In genomic region chr4:25174674-25175073, GRCh38 we compare ENCODE assay signal across 20 cellular contexts. TPM values are rescaled to one million over a fixed set of nuclear protein-coding genes. Genes with fewer than 3 reads are reported as not detected.
A peak's percentile ranks its signal among the peaks of the same experiment; 100 is the strongest.
DNase-seq lines count a peak whose midpoint lies in the region; ATAC-seq and TF ChIP-seq lines count a peak whose summit lies in the region.
"Had no signal": no experiment of that assay in that cellular context is flagged by ENCODE, and none has a peak within 500 bp of the region (broad histone marks: within the 10 kb centered on the region; RNA-seq: fewer than 3 reads in every experiment).

No MANE protein-coding gene starts in this region.

- H3K9ac ChIP-seq in PC-3 (ENCODE audit: low read length): no peak overlapping the region; the same call in 1 of the 2 replicates

- no peak overlapping the region for H3K4me3 ChIP-seq in PC-3 (ENCODE audit: low read length)
- H3K4me3 ChIP-seq in fibroblast of the aortic adventitia (ENCODE audit: low read depth, low read length): no peak overlapping the region
- H3K4me3 ChIP-seq in thoracic aorta: no peak overlapping the region
- H3K4me3 ChIP-seq: body of pancreas, skin epidermis had no signal

- H3K79me2 ChIP-seq in PC-3 (ENCODE audit: low read length): no peaks in the 10 kb centered on the region

- POLR2A ChIA-PET in PC-3 (lab: Charles Lee; ENCODE audit: unreplicated experiment): no interaction called here

- peaks cover 14% of the 10 kb centered on the region for H3F3A ChIP-seq in PC-3 (ENCODE audit: low read length, unreplicated experiment)

- H3K36me3 ChIP-seq in PC-3 (ENCODE audit: low read depth, low read length) (0 out of 2 replicates have a peak, but pooled peaks cover 4% of the 10 kb centered on the region), thoracic aorta (no peaks in the 10 kb centered on the region)

- H3K27me3 ChIP-seq in PC-3 (ENCODE audit: low read length) (no peaks in the 10 kb centered on the region), thoracic aorta (replicated peaks; ENCODE audit: insufficient read depth) (no peaks in the 10 kb centered on the region)
- H3K27me3 ChIP-seq: body of pancreas had no signal

- no peaks in the 10 kb centered on the region for H3K9me3 ChIP-seq in PC-3 (ENCODE audit: low read length)
- H3K9me3 ChIP-seq in thoracic aorta: no peaks in the 10 kb centered on the region
- H3K9me3 ChIP-seq: body of pancreas had no signal

- ATAC-seq in PC-3: peak; percentile 32; the same call in 1 of the 2 replicates
- ATAC-seq in thoracic aorta (ENCODE audit: insufficient number of reproducible peaks, low FRiP score, low read depth): no peak
- ATAC-seq in GM18511 (IDR thresholded peaks at IDR 0.05; ENCODE audit: unreplicated experiment): no peak
- ATAC-seq in HG02973 (IDR thresholded peaks at IDR 0.05; ENCODE audit: unreplicated experiment): no peak
- ATAC-seq: activated CD8-positive, alpha-beta memory T cell treated with anti-CD3 and anti-CD28 coated beads, Interleukin-2, amount 10 ng/mL, durations not matched to agents 7 days and 5 days; body of pancreas; Panc1; stimulated activated naive B cell treated with anti-CD40 and anti-IgM and Interleukin-4, amounts not matched to agents 10 μg/mL and 1 μg/mL and 100 μg/mL, for 72 hours had no signal

- CTCF ChIA-PET in PC-3 (lab: Charles Lee): no interaction called here

- peak overlapping the region; percentile 45 for H3K4me2 ChIP-seq in PC-3 (ENCODE audit: low read length)

- H3K4me1 ChIP-seq in PC-3 (ENCODE audit: insufficient read depth, low read length): peaks cover 36% of the 10 kb centered on the region
- peaks cover 15 to 21% of the 10 kb centered on the region in 2 donors for H3K4me1 ChIP-seq in thoracic aorta (ENCODE audit: control insufficient read depth in 1 of 2, low read depth in 2 of 2)
- H3K4me1 ChIP-seq: body of pancreas had no signal

- peak; percentile 36 for DNase-seq in GM04504 (ENCODE audit: low read depth)
- DNase-seq in PC-3: peak; percentile 64
- DNase-seq in fibroblast of the aortic adventitia (ENCODE audit: low read depth): peak; percentile 11
- DNase-seq in thoracic aorta (ENCODE audit: low spot score): no peak
- no peak for DNase-seq in GDM1 (lab: John Stamatoyannopoulos, UW)
- DNase-seq: activated B cell treated with CpG ODN at 0.5 μM for 24 hours; activated CD8-positive, alpha-beta memory T cell treated with anti-CD3 and anti-CD28 coated beads, Interleukin-2, amount 10 ng/mL, durations not matched to agents 7 days and 5 days; activated naive CD4-positive, alpha-beta T cell treated with anti-CD3 and anti-CD28 coated beads, Interleukin-2, amount 10 ng/mL, durations not matched to agents 7 days and 5 days; body of pancreas; CD4-positive, alpha-beta memory T cell; immature natural killer cell; Kasumi-1; NCI-H1930; NCI-H526 treated with DMSO at 0.1 percent for 48 hours; nucleus accumbens; stimulated activated naive B cell treated with anti-CD40 and anti-IgM and Interleukin-4, amounts not matched to agents 10 μg/mL and 1 μg/mL and 100 μg/mL, for 72 hours had no signal

- no TSS peak for BruUV-seq in PC-3 (replicated peaks; lab: Mats Ljungman, UMichigan)

- H3K27ac ChIP-seq in PC-3 (ENCODE audit: low read length) (peak overlapping the region; percentile 93), thoracic aorta (peak overlapping the region; percentile 59 to 78)

- no peaks in the 10 kb centered on the region for H3K9me2 ChIP-seq in PC-3 (replicated peaks; ENCODE audit: low read length)

- H4K20me1 ChIP-seq in PC-3 (ENCODE audit: low read length): no peaks in the 10 kb centered on the region

- intact Hi-C loops in PC-3 (cut with micrococcal nuclease): no loop called here

- H2AFZ ChIP-seq in PC-3 (ENCODE audit: low read length): no peak overlapping the region

- TF ChIP-seq CTCF in PC-3 (conservative IDR thresholded peaks at IDR 0.05; ENCODE audit: low read depth, low read length): no peak
- TF ChIP-seq CTCF in fibroblast of the aortic adventitia (IDR thresholded peaks at IDR 0.05; ENCODE audit: insufficient read depth, low read length): no peak
- TF ChIP-seq CTCF in thoracic aorta (IDR thresholded peaks at IDR 0.05): no peak

RNA-seq across cellular contexts. Expression of gene SEPSECS, which starts 14.4 kb away (rescaled TPM):
- total RNA-seq in PC-3 (2014; rRNA removed) (3.1 and 5.2 TPM in 2 replicates), fibroblast of the aortic adventitia (ENCODE audit: low replicate concordance) (5.3 and 8.8 TPM in 2 replicates), thoracic aorta (1 to 10 TPM; 3.4 to 5.9 TPM)

RNA-seq across cellular contexts. Expression of gene PI4K2B, which starts 59.2 kb away (rescaled TPM):
- total RNA-seq in PC-3 (2014; rRNA removed) (13.3 and 18.1 TPM in 2 replicates), fibroblast of the aortic adventitia (ENCODE audit: low replicate concordance) (21.2 and 34.3 TPM in 2 replicates), thoracic aorta (10 to 100 TPM; 11.8 to 12.9 TPM)

Comparison
In these comparisons a context has a peak if more than half of its experiments do, and no peak if none do; other contexts are left out.
1. DNase-seq: peak in GM04504 (single experiment), PC-3 (single experiment) and fibroblast of the aortic adventitia (single experiment); none in thoracic aorta (single experiment) and GDM1 (single experiment).